In the genomic region with DNA sequence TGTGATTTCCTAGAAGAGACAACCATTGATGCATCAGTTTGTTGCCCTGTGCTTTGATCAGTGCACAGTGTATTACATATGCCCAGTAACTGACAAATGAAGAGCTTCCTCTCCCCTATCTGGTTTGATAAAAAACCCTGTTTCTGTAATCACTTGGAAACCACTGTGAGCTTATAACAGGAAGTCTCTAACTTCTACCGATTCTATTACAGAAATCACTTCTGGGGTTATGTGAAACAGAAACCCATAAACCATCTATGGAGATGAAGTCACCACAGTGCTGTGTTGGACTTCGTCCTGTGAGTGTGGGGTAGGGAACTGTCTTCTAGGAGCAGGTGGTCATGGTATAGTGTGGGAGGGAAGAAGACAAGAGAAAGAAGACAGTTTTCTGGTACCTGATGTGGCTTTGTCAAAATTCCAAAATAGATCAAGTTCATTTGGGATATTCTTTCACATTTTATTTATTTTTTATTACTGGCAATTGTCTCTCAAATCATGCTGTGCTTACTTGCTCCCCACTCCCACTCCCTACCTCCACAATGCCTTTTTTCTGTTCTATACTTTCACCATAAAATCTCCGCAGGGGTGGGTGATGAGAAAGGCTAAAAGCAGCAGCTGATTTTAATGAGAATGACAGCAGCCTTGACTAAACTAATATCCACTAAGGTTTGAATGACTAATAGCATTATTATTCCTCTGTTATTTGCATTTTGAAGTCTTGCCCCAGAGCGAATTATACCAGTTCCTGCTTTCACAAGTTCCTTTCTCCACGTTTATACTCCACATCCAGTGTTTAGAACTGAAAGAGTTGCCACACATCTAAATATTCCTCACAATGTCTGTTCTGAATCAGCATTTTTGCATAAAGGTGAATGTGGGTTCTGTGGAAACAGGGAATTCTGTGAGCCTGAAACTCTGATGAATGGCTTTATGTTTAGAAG, we compare ENCODE assay signal across 8 cellular contexts. TPM values are rescaled to one million over a fixed set of nuclear protein-coding genes. Genes with fewer than 3 reads are reported as not detected.
A peak's percentile ranks its signal among the peaks of the same experiment; 100 is the strongest.
DNase-seq lines count a peak whose midpoint lies in the region; ATAC-seq and TF ChIP-seq lines count a peak whose summit lies in the region.

No MANE protein-coding gene starts in this region.

- H3K4me3 ChIP-seq in BLaER1 (no peak overlapping the region), epithelial cell of esophagus (ENCODE audit: low read length) (no peak overlapping the region), adrenal gland (no peak overlapping the region), uterus (no peak overlapping the region)

- intact Hi-C loops in adrenal gland (cut with DNase I) (no loop called here), uterus (cut with DNase I; ENCODE audit: low total_unique reads) (no loop called here)

- TF ChIP-seq CTCF in epithelial cell of esophagus (IDR thresholded peaks at IDR 0.05; ENCODE audit: insufficient read depth, low read depth, low read length, missing control alignments): no peak
- TF ChIP-seq CTCF in adrenal gland (IDR thresholded peaks at IDR 0.05): no peak
- TF ChIP-seq CTCF in uterus (IDR thresholded peaks at IDR 0.05): no peak

- H3K36me3 ChIP-seq in BLaER1: no peaks in the 10 kb centered on the region
- H3K36me3 ChIP-seq in adrenal gland (replicated peaks in 1 of 2): no peaks in the 10 kb centered on the region
- no peaks in the 10 kb centered on the region for H3K36me3 ChIP-seq in uterus

- H3K27ac ChIP-seq in BLaER1 (no peak overlapping the region), adrenal gland (peak overlapping the region in 2 of 5 donors; percentile 23 to 41), uterus (no peak overlapping the region)

- H3K27me3 ChIP-seq in BLaER1 (no peaks in the 10 kb centered on the region), adrenal gland (no peaks in the 10 kb centered on the region), uterus (no peaks in the 10 kb centered on the region)

- H3K4me2 ChIP-seq in BLaER1: peak overlapping the region; percentile 50

- no peaks in the 10 kb centered on the region for H4K20me1 ChIP-seq in BLaER1

- peaks cover 13% of the 10 kb centered on the region for H3K4me1 ChIP-seq in BLaER1
- peaks cover 11 to 16% of the 10 kb centered on the region in 2 donors for H3K4me1 ChIP-seq in adrenal gland (replicated peaks in 1 of 2)
- no peaks in the 10 kb centered on the region for H3K4me1 ChIP-seq in uterus

- H3K9ac ChIP-seq in BLaER1: no peak overlapping the region

- ATAC-seq in GM21576 (IDR thresholded peaks at IDR 0.05; ENCODE audit: unreplicated experiment): peak; percentile 91

- 41 to 45% (median 42%) methylated on average over 5 of the region's 5 CpGs for WGBS in adrenal gland, 4 donors

- H3K9me3 ChIP-seq in BLaER1: peaks cover 4% of the 10 kb centered on the region; the same call in 1 of the 2 replicates
- H3K9me3 ChIP-seq in adrenal gland (replicated peaks in 1 of 3): no peaks in the 10 kb centered on the region
- H3K9me3 ChIP-seq in uterus: no peaks in the 10 kb centered on the region

- DNase-seq in HPDE6-E6E7 (ENCODE audit: extremely low spot score) (peak; percentile 64), epithelial cell of esophagus (ENCODE audit: low read depth) (peak; percentile 98), adrenal gland (no peak), NCI-H345 treated with DMSO at 0.1 percent for 48 hours (lab: John Stamatoyannopoulos, UW; ENCODE audit: unreplicated experiment) (no peak), uterus (no peak), inferior parietal cortex (ENCODE audit: extremely low spot score) (no peak)

- TF ChIP-seq POLR2A in adrenal gland (IDR thresholded peaks at IDR 0.05) (no peak), uterus (IDR thresholded peaks at IDR 0.05) (no peak)

RNA-seq across cellular contexts. Expression of a gene that starts 41.7 kb away (rescaled TPM):
- total RNA-seq in adrenal gland: 100 to 1,000 TPM in 1 of 8 donors, 10 to 100 TPM in 7; 25.3 to 118 (median 56.2) TPM
- polyA plus RNA-seq in adrenal gland: 10 to 100 TPM; 29.0 to 40.2 (median 37.7) TPM
- 10 to 100 TPM; 12.6 to 69.4 (median 41.1) TPM for total RNA-seq in uterus

Comparison
In these comparisons a context has a peak if more than half of its experiments do, and no peak if none do; other contexts are left out.
1. DNase-seq: peak in HPDE6-E6E7 (single experiment) and epithelial cell of esophagus (single experiment); none in adrenal gland (0 of 7), NCI-H345 treated with DMSO at 0.1 percent for 48 hours (single experiment), uterus (0 of 2) and inferior parietal cortex (single experiment).